In the genomic region with DNA sequence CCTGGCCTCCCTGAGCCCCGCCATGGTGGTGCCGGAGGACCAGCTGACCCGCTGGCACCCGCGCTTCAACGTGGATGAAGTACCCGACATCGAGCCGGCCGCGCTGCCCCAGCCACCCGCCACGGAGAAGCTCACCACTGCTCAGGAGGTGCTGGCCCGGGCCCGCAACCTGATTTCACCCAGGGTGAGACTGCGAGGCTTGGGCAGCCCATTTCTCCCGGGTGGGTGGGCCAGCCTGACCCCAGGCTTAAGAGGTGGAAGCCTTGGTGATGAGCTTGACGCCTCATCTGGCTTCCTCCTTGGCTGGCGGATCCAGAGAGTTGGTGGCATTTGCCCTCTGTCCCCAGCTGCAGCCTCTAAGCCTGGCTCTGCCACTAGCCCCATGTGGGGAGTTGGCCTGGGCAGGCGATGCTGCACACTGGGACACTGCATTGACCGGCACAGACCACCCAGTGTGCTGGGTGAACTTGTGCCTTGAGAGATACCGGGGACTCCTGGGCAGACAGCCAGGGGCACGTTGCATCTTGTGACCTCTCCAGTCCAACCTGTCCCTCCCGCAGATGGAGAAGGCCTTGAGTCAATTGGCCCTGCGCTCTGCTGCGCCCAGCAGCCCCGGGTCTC, we compare ENCODE assay signal across 22 cellular contexts. TPM values are rescaled to one million over a fixed set of nuclear protein-coding genes. Genes with fewer than 3 reads are reported as not detected.
A peak's percentile ranks its signal among the peaks of the same experiment; 100 is the strongest.
DNase-seq lines count a peak whose midpoint lies in the region; ATAC-seq and TF ChIP-seq lines count a peak whose summit lies in the region.
"Had no signal": no experiment of that assay in that cellular context is flagged by ENCODE, and none has a peak within 500 bp of the region (broad histone marks: within the 10 kb centered on the region; RNA-seq: fewer than 3 reads in every experiment).

No MANE protein-coding gene starts in this region.

- H3K27ac Mint-ChIP-seq in activated naive CD8-positive, alpha-beta T cell treated with anti-CD3 and anti-CD28 coated beads, Interleukin-2, amount 50 U/mL, for 24 hours: no peak overlapping the region
- H3K27ac Mint-ChIP-seq in stimulated activated naive CD8-positive, alpha-beta T cell treated with anti-CD3 and anti-CD28 coated beads, Interleukin-15, amount 100 ng/mL, for 72 hours: peak overlapping the region in 1 of 2 donors; percentile 86
- H3K27ac Mint-ChIP-seq: CD4-positive, CD25-positive, alpha-beta regulatory T cell had no signal

- H3K27ac ChIP-seq in IMR-90 (ENCODE audit: insufficient read depth, low read length) (no peak overlapping the region), esophagus squamous epithelium (no peak overlapping the region), mammary epithelial cell (ENCODE audit: insufficient read depth, low read depth, low read length) (no peak overlapping the region)
- H3K27ac ChIP-seq: ascending aorta, gastroesophageal sphincter, right atrium auricular region had no signal

- H3K4ac ChIP-seq in IMR-90 (ENCODE audit: low read depth, low read length): no peak overlapping the region

- no peak overlapping the region for H3K4me2 ChIP-seq in IMR-90 (ENCODE audit: low read depth, low read length)
- H3K4me2 ChIP-seq in mammary epithelial cell (ENCODE audit: insufficient read depth, low read depth, low read length): no peak overlapping the region

- no peaks in the 10 kb centered on the region for H3K27me3 Mint-ChIP-seq in activated naive CD8-positive, alpha-beta T cell treated with anti-CD3 and anti-CD28 coated beads, Interleukin-2, amount 50 U/mL, for 24 hours
- H3K27me3 Mint-ChIP-seq in stimulated activated naive CD8-positive, alpha-beta T cell treated with anti-CD3 and anti-CD28 coated beads, Interleukin-15, amount 100 ng/mL, for 72 hours: no peaks in the 10 kb centered on the region
- H3K27me3 Mint-ChIP-seq: CD4-positive, CD25-positive, alpha-beta regulatory T cell had no signal

- H3K36me3 Mint-ChIP-seq in activated naive CD8-positive, alpha-beta T cell treated with anti-CD3 and anti-CD28 coated beads, Interleukin-2, amount 50 U/mL, for 24 hours (ENCODE audit: low read depth): peaks cover 34% of the 10 kb centered on the region

- H3K4me3 ChIP-seq in IMR-90 (ENCODE audit: insufficient read depth, low read depth, low read length): no peak overlapping the region
- no peak overlapping the region for H3K4me3 ChIP-seq in esophagus squamous epithelium
- H3K4me3 ChIP-seq in mammary epithelial cell (replicated peaks in 1 of 3; ENCODE audit: insufficient read depth in 1 of 3, low read depth in 2 of 3, low read length in 3 of 3): no peak overlapping the region
- H3K4me3 ChIP-seq: ascending aorta, gastroesophageal sphincter, right atrium auricular region had no signal

- no peak overlapping the region for H2BK20ac ChIP-seq in IMR-90 (ENCODE audit: low read depth, low read length)

- DNase-seq in activated CD8-positive, alpha-beta memory T cell treated with anti-CD3 and anti-CD28 coated beads for 24 hours: peak; percentile 66
- no peak for DNase-seq in activated CD8-positive, alpha-beta memory T cell treated with anti-CD3 and anti-CD28 coated beads, Interleukin-2, amount 50 U/mL, for 4 hours
- DNase-seq in IMR-90 (no peak), esophagus squamous epithelium (lab: John Stamatoyannopoulos, UW) (no peak), mammary epithelial cell (no peak), NCI-H2227 (lab: John Stamatoyannopoulos, UW; ENCODE audit: unreplicated experiment) (no peak)
- DNase-seq in activated naive CD8-positive, alpha-beta T cell treated with anti-CD3 and anti-CD28 coated beads, Interleukin-2, amount 50 U/mL, for 24 hours: no peak
- DNase-seq in stimulated activated naive CD8-positive, alpha-beta T cell treated with anti-CD3 and anti-CD28 coated beads, Interleukin-15, amount 100 ng/mL, for 72 hours: no peak
- DNase-seq: activated CD4-positive, CD25-positive, alpha-beta regulatory T cell treated with anti-CD3 and anti-CD28 coated beads, Interleukin-2, amount 50 U/mL, for 72 hours; activated CD8-positive, alpha-beta memory T cell treated with anti-CD3 and anti-CD28 coated beads, Interleukin-2, amount 50 U/mL, for 48 hours; activated gamma-delta T cell treated with Interleukin-2 at 50 U/mL for 16 hours; CD4-positive, CD25-positive, alpha-beta regulatory T cell; DMS53; effector CD8-positive, alpha-beta T cell; Kasumi-1; kidney glomerular epithelial cell; NCI-H1105; NCI-H2081 treated with DMSO at 0.1 percent for 48 hours had no signal

- peaks cover 11 to 63% of the 10 kb centered on the region in 2 experiments; a peak in 3 of 4 replicates for H3K79me1 ChIP-seq in IMR-90 (ENCODE audit: low read depth in 1 of 2, low read length in 2 of 2)

- H3K9me1 ChIP-seq in IMR-90 (ENCODE audit: insufficient read depth, low read length): no peaks in the 10 kb centered on the region

- H2AK9ac ChIP-seq in IMR-90 (replicated peaks; ENCODE audit: low read depth, low read length, poor library complexity): peak overlapping the region; percentile 3

- CTCF ChIA-PET in IMR-90 (lab: Yijun Ruan, JAX): no interaction called here
- CTCF ChIA-PET in mammary epithelial cell (lab: Charles Lee; ENCODE audit: low non-redundant PET): no interaction called here

- H2AK5ac ChIP-seq in IMR-90 (ENCODE audit: low read depth, low read length): no peak overlapping the region

- no peak overlapping the region for H2BK15ac ChIP-seq in IMR-90 (ENCODE audit: low read depth, low read length)

- H3K18ac ChIP-seq in IMR-90 (ENCODE audit: low read depth, low read length): no peak overlapping the region

- H4K8ac ChIP-seq in IMR-90 (ENCODE audit: low read depth in 2 of 2, low read length in 2 of 2): no peak overlapping the region

- peaks cover 59% of the 10 kb centered on the region for H3K79me2 ChIP-seq in mammary epithelial cell (ENCODE audit: insufficient read depth, low read length)

- TF ChIP-seq RAD21 in IMR-90 (IDR thresholded peaks at IDR 0.05; ENCODE audit: low read length): no peak

- peaks cover 19% of the 10 kb centered on the region for H3K36me3 ChIP-seq in IMR-90 (ENCODE audit: control insufficient read depth, insufficient read depth, low read length)
- H3K36me3 ChIP-seq in esophagus squamous epithelium: peaks cover 7 to 27% (median 14%) of the 10 kb centered on the region in 3 donors
- H3K36me3 ChIP-seq in mammary epithelial cell (ENCODE audit: insufficient read depth, low read length): peaks cover 22% of the 10 kb centered on the region

- no peaks in the 10 kb centered on the region for H3K9me3 Mint-ChIP-seq in activated naive CD8-positive, alpha-beta T cell treated with anti-CD3 and anti-CD28 coated beads, Interleukin-2, amount 50 U/mL, for 24 hours
- no peaks in the 10 kb centered on the region for H3K9me3 Mint-ChIP-seq in stimulated activated naive CD8-positive, alpha-beta T cell treated with anti-CD3 and anti-CD28 coated beads, Interleukin-15, amount 100 ng/mL, for 72 hours
- H3K9me3 Mint-ChIP-seq: CD4-positive, CD25-positive, alpha-beta regulatory T cell had no signal

- H3K9ac ChIP-seq in IMR-90 (ENCODE audit: low read depth, low read length) (no peak overlapping the region), mammary epithelial cell (ENCODE audit: insufficient read depth, low read length) (no peak overlapping the region)

- no peak overlapping the region for H4K5ac ChIP-seq in IMR-90 (ENCODE audit: low read depth, low read length)

- BruUV-seq in IMR-90 (replicated peaks; lab: Mats Ljungman, UMichigan) (no TSS peak), mammary epithelial cell (replicated peaks; lab: Mats Ljungman, UMichigan) (no TSS peak)

- H3K56ac ChIP-seq in IMR-90 (ENCODE audit: extremely low read depth, insufficient read depth, low read length): no peak overlapping the region

- TF ChIP-seq CTCF in IMR-90 (conservative IDR thresholded peaks at IDR 0.05; ENCODE audit: low read depth, low read length): no peak
- TF ChIP-seq CTCF in esophagus squamous epithelium (IDR thresholded peaks at IDR 0.05): no peak
- no peak for TF ChIP-seq CTCF in mammary epithelial cell (conservative IDR thresholded peaks at IDR 0.05 in 1 of 2, IDR thresholded peaks at IDR 0.05 in 1 of 2; ENCODE audit: extremely low read depth in 1 of 2, insufficient read depth in 1 of 2, low read depth in 1 of 2, low read length in 2 of 2)

- H3K14ac ChIP-seq in IMR-90 (replicated peaks; ENCODE audit: low read depth, low read length): no peak overlapping the region

- TF ChIP-seq POLR2A in IMR-90 (IDR thresholded peaks at IDR 0.05; ENCODE audit: low read depth, low read length): no peak
- TF ChIP-seq POLR2A in esophagus squamous epithelium (IDR thresholded peaks at IDR 0.05): no peak

- H3K23ac ChIP-seq in IMR-90 (ENCODE audit: low read depth, low read length): no peak overlapping the region

- H2BK5ac ChIP-seq in IMR-90 (ENCODE audit: low read depth, low read length, poor library complexity, severe bottlenecking): no peak overlapping the region

- in situ Hi-C loops in IMR-90 (cut with MboI; ENCODE audit: low sequenced_read_pairs): no loop called here
- in situ Hi-C loops in mammary epithelial cell (cut with MboI; ENCODE audit: low sequenced_read_pairs in 2 of 2): loop anchor here in 1 of 2 donors (25.0 kb wide), 1 partner anchor 356 kb away; a partner anchor contains a TSS

- no peak for ATAC-seq in IMR-90 (ENCODE audit: low read depth)
- ATAC-seq in activated naive CD8-positive, alpha-beta T cell treated with anti-CD3 and anti-CD28 coated beads, Interleukin-2, amount 50 U/mL, for 24 hours: no peak
- no peak for ATAC-seq in stimulated activated naive CD8-positive, alpha-beta T cell treated with anti-CD3 and anti-CD28 coated beads, Interleukin-15, amount 100 ng/mL, for 72 hours
- ATAC-seq: esophagus mucosa, gastroesophageal sphincter had no signal

- H4K20me1 ChIP-seq in IMR-90 (ENCODE audit: insufficient read depth, low read length) (peaks cover 23% of the 10 kb centered on the region), mammary epithelial cell (ENCODE audit: insufficient read depth, low read length) (peaks cover 2% of the 10 kb centered on the region)

- POLR2A ChIA-PET in IMR-90 (lab: Charles Lee; ENCODE audit: unreplicated experiment): no interaction called here

- H2AFZ ChIP-seq in IMR-90 (replicated peaks; ENCODE audit: low read length, poor library complexity) (no peak overlapping the region), mammary epithelial cell (ENCODE audit: low read depth, low read length) (no peak overlapping the region)

- peaks cover 25% of the 10 kb centered on the region for H3K4me1 Mint-ChIP-seq in activated naive CD8-positive, alpha-beta T cell treated with anti-CD3 and anti-CD28 coated beads, Interleukin-2, amount 50 U/mL, for 24 hours
- H3K4me1 Mint-ChIP-seq in stimulated activated naive CD8-positive, alpha-beta T cell treated with anti-CD3 and anti-CD28 coated beads, Interleukin-15, amount 100 ng/mL, for 72 hours: peaks cover 72% of the 10 kb centered on the region

- H3K4me3 Mint-ChIP-seq in activated naive CD8-positive, alpha-beta T cell treated with anti-CD3 and anti-CD28 coated beads, Interleukin-2, amount 50 U/mL, for 24 hours: peak overlapping the region; percentile 17
- peak overlapping the region; percentile 9 to 39 for H3K4me3 Mint-ChIP-seq in stimulated activated naive CD8-positive, alpha-beta T cell treated with anti-CD3 and anti-CD28 coated beads, Interleukin-15, amount 100 ng/mL, for 72 hours

- H2BK120ac ChIP-seq in IMR-90 (ENCODE audit: low read depth, low read length): no peak overlapping the region

- intact Hi-C loops in IMR-90 (cut with micrococcal nuclease) (no loop called here), esophagus squamous epithelium (cut with DNase I) (no loop called here), mammary epithelial cell (cut with micrococcal nuclease) (no loop called here)

- H4K91ac ChIP-seq in IMR-90 (ENCODE audit: insufficient read depth, low read depth, low read length): no peak overlapping the region

- H3K9me3 ChIP-seq in IMR-90 (ENCODE audit: control insufficient read depth, insufficient read depth, low read length): no peaks in the 10 kb centered on the region
- H3K9me3 ChIP-seq in esophagus squamous epithelium: no peaks in the 10 kb centered on the region
- no peaks in the 10 kb centered on the region for H3K9me3 ChIP-seq in mammary epithelial cell (replicated peaks; ENCODE audit: insufficient read depth, low read length)
- H3K9me3 ChIP-seq: ascending aorta, gastroesophageal sphincter, right atrium auricular region had no signal

- H3K27me3 ChIP-seq in IMR-90 (ENCODE audit: control insufficient read depth, insufficient read depth, low read length) (no peaks in the 10 kb centered on the region), esophagus squamous epithelium (no peaks in the 10 kb centered on the region), mammary epithelial cell (ENCODE audit: insufficient read depth, low read length) (no peaks in the 10 kb centered on the region)
- H3K27me3 ChIP-seq: ascending aorta, right atrium auricular region had no signal

- peaks cover 19% of the 10 kb centered on the region for H3K4me1 ChIP-seq in IMR-90 (ENCODE audit: control insufficient read depth, insufficient read depth, low read length)
- peaks cover 35 to 84% (median 37%) of the 10 kb centered on the region in 3 donors for H3K4me1 ChIP-seq in esophagus squamous epithelium
- H3K4me1 ChIP-seq in mammary epithelial cell (ENCODE audit: insufficient read depth, low read length): peaks cover 28% of the 10 kb centered on the region

- WGBS in IMR-90 (ENCODE audit: extremely low coverage in 2 of 2, insufficient read length in 1 of 2), 2 experiments: 91% methylated on average over 17 of the region's 27 CpGs; no CpG with 5 or more reads in 1 of the 2 experiments
- WGBS in esophagus squamous epithelium, 2 donors: 96% methylated on average over 5 of the region's 27 CpGs; no CpG with 5 or more reads in 1 of the 2 donors
- WGBS in mammary epithelial cell (ENCODE audit: low coverage, missing lambda C conversion rate): 93% methylated on average over 19 of the region's 27 CpGs

- dilution Hi-C loops in IMR-90 (cut with HindIII; ENCODE audit: low sequenced_read_pairs, unreplicated experiment): no loop called here
- dilution Hi-C loops in mammary epithelial cell (cut with HindIII; ENCODE audit: low sequenced_read_pairs): no loop called here

RNA-seq across cellular contexts. Expression of a gene that starts 3.0 kb away (rescaled TPM):
- 3.2 and 4.7 TPM in 2 replicates for total RNA-seq in IMR-90 (2012; rRNA removed)
- polyA plus RNA-seq in IMR-90 (2012; rRNA removed): 11.8 and 13.2 TPM in 2 replicates
- polyA plus RNA-seq in IMR-90 (2012; cell fraction: cytosol; rRNA removed): 6.8 and 10.7 TPM in 2 replicates
- polyA plus RNA-seq in IMR-90 (2012; cell fraction: nucleus; rRNA removed; ENCODE audit: low replicate concordance): 4.7 and 22.2 TPM in 2 replicates
- 10 to 100 TPM in 3 of 4 donors, 1 to 10 TPM in 1; 7.7 to 20.7 (median 11.2) TPM for total RNA-seq in esophagus squamous epithelium
- total RNA-seq in mammary epithelial cell: 10 to 100 TPM in 1 of 2 donors, 1 to 10 TPM in 1; 3.5 to 22.0 TPM
- 13.6 TPM for polyA plus RNA-seq in mammary epithelial cell
- polyA minus RNA-seq in mammary epithelial cell: 20.1 TPM
- total RNA-seq: ascending aorta had no signal

RNA-seq across cellular contexts. Expression of a gene that starts 5.1 kb away (rescaled TPM):
- 40.5 and 41.7 TPM in 2 replicates for total RNA-seq in IMR-90 (2012; rRNA removed)
- polyA plus RNA-seq in IMR-90 (2012; rRNA removed): 157 and 209 TPM in 2 replicates
- polyA plus RNA-seq in IMR-90 (2012; cell fraction: cytosol; rRNA removed): 109 and 184 TPM in 2 replicates
- 87.9 and 240 TPM in 2 replicates for polyA plus RNA-seq in IMR-90 (2012; cell fraction: nucleus; rRNA removed; ENCODE audit: low replicate concordance)
- total RNA-seq in esophagus squamous epithelium: 100 to 1,000 TPM; 186 to 314 (median 250) TPM
- 100 to 1,000 TPM in 1 of 2 donors, 10 to 100 TPM in 1; 51.5 to 136 TPM for total RNA-seq in mammary epithelial cell
- polyA plus RNA-seq in mammary epithelial cell: 145 TPM
- polyA minus RNA-seq in mammary epithelial cell: 63.6 TPM

RNA-seq across cellular contexts. Expression of a gene that starts 21.6 kb away (rescaled TPM):
- total RNA-seq in IMR-90 (2012; rRNA removed): 36.2 and 48.6 TPM in 2 replicates
- 372 and 392 TPM in 2 replicates for polyA plus RNA-seq in IMR-90 (2012; rRNA removed)
- polyA plus RNA-seq in IMR-90 (2012; cell fraction: cytosol; rRNA removed): 218 and 326 TPM in 2 replicates
- polyA plus RNA-seq in IMR-90 (2012; cell fraction: nucleus; rRNA removed; ENCODE audit: low replicate concordance): 957 and 2,926 TPM in 2 replicates
- total RNA-seq in esophagus squamous epithelium: 100 to 1,000 TPM in 2 of 4 donors, 10 to 100 TPM in 2; 46.0 to 131 (median 103) TPM
- total RNA-seq in mammary epithelial cell: 100 to 1,000 TPM; 165 to 215 TPM
- 144 TPM for polyA plus RNA-seq in mammary epithelial cell
- polyA minus RNA-seq in mammary epithelial cell: 339 TPM

RNA-seq across cellular contexts. Expression of a gene that starts 50.1 kb away (rescaled TPM):
- total RNA-seq in IMR-90 (2012; rRNA removed) (7.2 TPM in 2 replicates), esophagus squamous epithelium (10 to 100 TPM in 3 of 4 donors, 1 to 10 TPM in 1; 9.5 to 24.2 (median 20.5) TPM), mammary epithelial cell (10 to 100 TPM; 21.7 to 29.8 TPM)
- polyA plus RNA-seq in IMR-90 (2012; rRNA removed) (30.2 and 32.5 TPM in 2 replicates), mammary epithelial cell (7.8 TPM)
- 28.6 and 42.1 TPM in 2 replicates for polyA plus RNA-seq in IMR-90 (2012; cell fraction: cytosol; rRNA removed)
- 24.8 and 44.6 TPM in 2 replicates for polyA plus RNA-seq in IMR-90 (2012; cell fraction: nucleus; rRNA removed; ENCODE audit: low replicate concordance)
- polyA minus RNA-seq in mammary epithelial cell: 14.3 TPM

RNA-seq across cellular contexts. Expression of a gene that starts 50.3 kb away (rescaled TPM):
- total RNA-seq in IMR-90 (2012; rRNA removed) (84.2 and 102 TPM in 2 replicates), esophagus squamous epithelium (10 to 100 TPM; 20.7 to 29.7 (median 24.7) TPM), mammary epithelial cell (10 to 100 TPM; 21.5 to 39.9 TPM)
- polyA plus RNA-seq in IMR-90 (2012; rRNA removed) (109 and 112 TPM in 2 replicates), mammary epithelial cell (75.3 TPM)
- polyA plus RNA-seq in IMR-90 (2012; cell fraction: cytosol; rRNA removed): 69.3 and 87.7 TPM in 2 replicates
- polyA plus RNA-seq in IMR-90 (2012; cell fraction: nucleus; rRNA removed; ENCODE audit: low replicate concordance): 45.7 and 54.3 TPM in 2 replicates
- 22.8 TPM for polyA minus RNA-seq in mammary epithelial cell
